12 cellular contexts compared by ENCODE assay signal in the genomic region with DNA sequence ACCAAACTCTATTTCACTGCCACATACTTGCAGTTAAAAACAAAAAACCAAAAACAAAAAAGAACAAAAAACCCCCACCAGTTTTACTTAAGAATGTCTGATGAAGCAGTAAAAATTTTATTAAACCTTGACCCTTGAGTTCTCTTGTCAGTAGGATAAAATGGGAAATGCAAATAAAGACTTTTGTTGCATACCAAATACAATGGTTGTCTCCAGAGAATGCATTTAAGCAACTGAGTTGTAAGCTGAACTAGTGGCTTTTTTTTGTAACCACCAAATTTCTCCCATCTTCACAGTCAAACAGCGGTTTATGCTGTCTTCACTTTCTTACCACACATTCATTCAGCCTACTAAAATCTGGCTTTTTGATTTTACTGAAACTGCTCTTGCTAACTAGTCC. TPM values are rescaled to one million over a fixed set of nuclear protein-coding genes. Genes with fewer than 3 reads are reported as not detected.
A peak's percentile ranks its signal among the peaks of the same experiment; 100 is the strongest.
DNase-seq lines count a peak whose midpoint lies in the region; ATAC-seq, FAIRE-seq and TF ChIP-seq lines count a peak whose summit lies in the region.
"Had no signal": no experiment of that assay in that cellular context is flagged by ENCODE, and none has a peak within 500 bp of the region (broad histone marks: within the 10 kb centered on the region; RNA-seq: fewer than 3 reads in every experiment).

No MANE protein-coding gene starts in this region.

- peak overlapping the region; percentile 76; the same call in 1 of the 3 replicates for H3K4me2 ChIP-seq in A549

- H3K36me3 ChIP-seq in kidney (ENCODE audit: control insufficient read depth in 1 of 2, insufficient read depth in 2 of 2, low read length in 2 of 2), result no peaks in the 10 kb centered on the region

- intact Hi-C loops in kidney (cut with DNase I), result no loop called here

- FAIRE-seq in A549 (lab: Jason Lieb, UNC) (no peak), kidney (lab: Jason Lieb, UNC) (no peak), urothelium cell line (lab: Jason Lieb, UNC) (no peak)

- no peaks in the 10 kb centered on the region for H3K9me3 Mint-ChIP-seq in WTC11

- H3K27me3 Mint-ChIP-seq in WTC11 (ENCODE audit: low read depth), result no peaks in the 10 kb centered on the region

- in situ Hi-C loops in GM13977 (cut with MboI; ENCODE audit: low pct_unique_long_range_greater_than_20kb, low sequenced_read_pairs, unreplicated experiment), result no loop called here

- no peak for TF ChIP-seq RAD21 in A549 (conservative IDR thresholded peaks at IDR 0.05 in 1 of 2, IDR thresholded peaks at IDR 0.05 in 1 of 2)

- H3K9me3 ChIP-seq in A549 (no peaks in the 10 kb centered on the region), kidney (ENCODE audit: control insufficient read depth in 1 of 2, low read length in 2 of 2) (no peaks in the 10 kb centered on the region)

- TF ChIP-seq EP300 in A549 (IDR thresholded peaks at IDR 0.05), result no peak

- no peak overlapping the region for H3K4me3 ChIP-seq in A549
- H3K4me3 ChIP-seq in kidney (ENCODE audit: low read length in 2 of 2), result peak overlapping the region; percentile 24 to 36

- TF ChIP-seq CTCF in A549 (IDR thresholded peaks at IDR 0.05), result no peak
- no peak for TF ChIP-seq CTCF in GM13977 (IDR thresholded peaks at IDR 0.05; ENCODE audit: extremely low read depth, insufficient read depth, missing control alignments)
- TF ChIP-seq CTCF in WTC11 (IDR thresholded peaks at IDR 0.05), result no peak
- no peak for TF ChIP-seq CTCF in kidney (IDR thresholded peaks at IDR 0.05; ENCODE audit: borderline replicate concordance, extremely low read depth, insufficient read depth)

- CTCF ChIA-PET in A549 (lab: Yijun Ruan, JAX) (no interaction called here), WTC11 (lab: Charles Lee) (no interaction called here)

- peak overlapping the region; percentile 56 for H3K4me3 Mint-ChIP-seq in WTC11

- TF ChIP-seq POLR2A in A549 (IDR thresholded peaks at IDR 0.05; ENCODE audit: low read length), result no peak

- H3K4me1 ChIP-seq in A549 (peaks cover 28% of the 10 kb centered on the region), kidney (ENCODE audit: control insufficient read depth in 1 of 2, insufficient read depth in 1 of 2, low read depth in 1 of 2, low read length in 2 of 2) (peaks cover 5 to 12% of the 10 kb centered on the region in 2 donors)

- 93% methylated on average over 1 of the region's 1 CpG for WGBS in A549 (ENCODE audit: missing lambda C conversion rate)

- H3K27ac Mint-ChIP-seq in WTC11, result peak overlapping the region; percentile 67

- no peak overlapping the region for H3K9ac ChIP-seq in kidney (ENCODE audit: low read length in 2 of 2)

- DNase-seq in A549 (ENCODE audit: low read depth in 1 of 2, low spot score in 1 of 2) (no peak), GM13977 (ENCODE audit: low spot score) (peak; percentile 34), WTC11 (ENCODE audit: low spot score) (no peak), kidney (no peak), urothelium cell line (ENCODE audit: low spot score) (no peak), NCI-H2081 treated with DMSO at 0.1 percent for 48 hours (lab: John Stamatoyannopoulos, UW) (no peak), UCSD-AML1 (lab: John Stamatoyannopoulos, UW; ENCODE audit: unreplicated experiment) (no peak)
- DNase-seq: activated naive CD4-positive, alpha-beta T cell treated with anti-CD3 and anti-CD28 coated beads, Interleukin-2, amount 50 U/mL, for 16 hours; NCI-H1092; NK-92 treated with Interleukin-12 subunit alpha and Interleukin-12 subunit beta, amount 100 ng/mL, for 24 hours; nucleus accumbens had no signal

- POLR2A ChIA-PET in A549 (lab: Yijun Ruan, JAX), result no interaction called here
- POLR2A ChIA-PET in WTC11 (lab: Charles Lee), result no interaction called here

- no peak for ATAC-seq in A549
- ATAC-seq in WTC11, result no peak
- no peak for ATAC-seq in GM18873 (IDR thresholded peaks at IDR 0.05; ENCODE audit: low FRiP score, unreplicated experiment)

- H3K4me1 Mint-ChIP-seq in WTC11, result peaks cover 40% of the 10 kb centered on the region

- H3K27ac ChIP-seq in A549, result no peak overlapping the region
- H3K27ac ChIP-seq in kidney (ENCODE audit: low read depth in 2 of 2, low read length in 2 of 2), result no peak overlapping the region

- H3K36me3 Mint-ChIP-seq in WTC11, result peaks cover 2% of the 10 kb centered on the region; the same call in 1 of the 2 replicates

TF ChIP-seq in A549, 52 proteins besides CTCF, POLR2A, EP300 and RAD21 (continues in another document):
- TF ChIP-seq CHD2 (IDR thresholded peaks at IDR 0.05; ENCODE audit: low read length, partially characterized antibody) (no peak), SREBF2 (IDR thresholded peaks at IDR 0.05) (no peak), RNF2 (IDR thresholded peaks at IDR 0.05; ENCODE audit: borderline replicate concordance, low read depth) (no peak), EHMT2 (IDR thresholded peaks at IDR 0.05; ENCODE audit: low read depth) (no peak), FOSB (CRISPR knock-in tag; IDR thresholded peaks at IDR 0.05) (no peak), EHF (CRISPR knock-in tag; IDR thresholded peaks at IDR 0.05) (no peak), JUN (IDR thresholded peaks at IDR 0.05) (no peak), SMC3 (IDR thresholded peaks at IDR 0.05) (no peak)
- TF ChIP-seq, protein P1, sequence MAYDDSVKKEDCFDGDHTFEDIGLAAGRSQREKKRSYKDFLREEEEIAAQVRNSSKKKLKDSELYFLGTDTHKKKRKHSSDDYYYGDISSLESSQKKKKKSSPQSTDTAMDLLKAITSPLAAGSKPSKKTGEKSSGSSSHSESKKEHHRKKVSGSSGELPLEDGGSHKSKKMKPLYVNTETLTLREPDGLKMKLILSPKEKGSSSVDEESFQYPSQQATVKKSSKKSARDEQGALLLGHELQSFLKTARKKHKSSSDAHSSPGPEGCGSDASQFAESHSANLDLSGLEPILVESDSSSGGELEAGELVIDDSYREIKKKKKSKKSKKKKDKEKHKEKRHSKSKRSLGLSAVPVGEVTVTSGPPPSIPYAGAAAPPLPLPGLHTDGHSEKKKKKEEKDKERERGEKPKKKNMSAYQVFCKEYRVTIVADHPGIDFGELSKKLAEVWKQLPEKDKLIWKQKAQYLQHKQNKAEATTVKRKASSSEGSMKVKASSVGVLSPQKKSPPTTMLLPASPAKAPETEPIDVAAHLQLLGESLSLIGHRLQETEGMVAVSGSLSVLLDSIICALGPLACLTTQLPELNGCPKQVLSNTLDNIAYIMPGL (CRISPR knock-in tag; IDR thresholded peaks at IDR 0.05; ENCODE audit: borderline replicate concordance), result no peak
- TF ChIP-seq, protein P2, sequence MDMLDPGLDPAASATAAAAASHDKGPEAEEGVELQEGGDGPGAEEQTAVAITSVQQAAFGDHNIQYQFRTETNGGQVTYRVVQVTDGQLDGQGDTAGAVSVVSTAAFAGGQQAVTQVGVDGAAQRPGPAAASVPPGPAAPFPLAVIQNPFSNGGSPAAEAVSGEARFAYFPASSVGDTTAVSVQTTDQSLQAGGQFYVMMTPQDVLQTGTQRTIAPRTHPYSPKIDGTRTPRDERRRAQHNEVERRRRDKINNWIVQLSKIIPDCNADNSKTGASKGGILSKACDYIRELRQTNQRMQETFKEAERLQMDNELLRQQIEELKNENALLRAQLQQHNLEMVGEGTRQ (IDR thresholded peaks at IDR 0.05), result no peak

TF ChIP-seq in WTC11, 78 proteins besides CTCF, POLR2A, EP300 and RAD21:
- TF ChIP-seq ATF1 (CRISPR knock-in tag; IDR thresholded peaks at IDR 0.05) (no peak), ZBTB21 (CRISPR knock-in tag; IDR thresholded peaks at IDR 0.05; ENCODE audit: borderline replicate concordance) (no peak), ZNF423 (CRISPR knock-in tag; IDR thresholded peaks at IDR 0.05) (no peak), ZNF138 (CRISPR knock-in tag; conservative IDR thresholded peaks at IDR 0.05) (no peak)
- TF ChIP-seq, protein P3, sequence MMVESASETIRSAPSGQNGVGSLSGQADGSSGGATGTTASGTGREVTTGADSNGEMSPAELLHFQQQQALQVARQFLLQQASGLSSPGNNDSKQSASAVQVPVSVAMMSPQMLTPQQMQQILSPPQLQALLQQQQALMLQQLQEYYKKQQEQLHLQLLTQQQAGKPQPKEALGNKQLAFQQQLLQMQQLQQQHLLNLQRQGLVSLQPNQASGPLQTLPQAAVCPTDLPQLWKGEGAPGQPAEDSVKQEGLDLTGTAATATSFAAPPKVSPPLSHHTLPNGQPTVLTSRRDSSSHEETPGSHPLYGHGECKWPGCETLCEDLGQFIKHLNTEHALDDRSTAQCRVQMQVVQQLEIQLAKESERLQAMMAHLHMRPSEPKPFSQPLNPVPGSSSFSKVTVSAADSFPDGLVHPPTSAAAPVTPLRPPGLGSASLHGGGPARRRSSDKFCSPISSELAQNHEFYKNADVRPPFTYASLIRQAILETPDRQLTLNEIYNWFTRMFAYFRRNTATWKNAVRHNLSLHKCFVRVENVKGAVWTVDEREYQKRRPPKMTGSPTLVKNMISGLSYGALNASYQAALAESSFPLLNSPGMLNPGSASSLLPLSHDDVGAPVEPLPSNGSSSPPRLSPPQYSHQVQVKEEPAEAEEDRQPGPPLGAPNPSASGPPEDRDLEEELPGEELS (CRISPR knock-in tag; IDR thresholded peaks at IDR 0.05), result no peak
- TF ChIP-seq, protein P4, sequence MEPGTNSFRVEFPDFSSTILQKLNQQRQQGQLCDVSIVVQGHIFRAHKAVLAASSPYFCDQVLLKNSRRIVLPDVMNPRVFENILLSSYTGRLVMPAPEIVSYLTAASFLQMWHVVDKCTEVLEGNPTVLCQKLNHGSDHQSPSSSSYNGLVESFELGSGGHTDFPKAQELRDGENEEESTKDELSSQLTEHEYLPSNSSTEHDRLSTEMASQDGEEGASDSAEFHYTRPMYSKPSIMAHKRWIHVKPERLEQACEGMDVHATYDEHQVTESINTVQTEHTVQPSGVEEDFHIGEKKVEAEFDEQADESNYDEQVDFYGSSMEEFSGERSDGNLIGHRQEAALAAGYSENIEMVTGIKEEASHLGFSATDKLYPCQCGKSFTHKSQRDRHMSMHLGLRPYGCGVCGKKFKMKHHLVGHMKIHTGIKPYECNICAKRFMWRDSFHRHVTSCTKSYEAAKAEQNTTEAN (CRISPR knock-in tag; IDR thresholded peaks at IDR 0.05), result no peak

RNA-seq across cellular contexts. Expression of a gene that starts 3.1 kb away (rescaled TPM):
- polyA plus RNA-seq in A549 (2011; rRNA removed), result 126 and 131 TPM in 2 replicates
- 33.5 and 40.8 TPM in 2 replicates for polyA plus RNA-seq in A549 (2012; cell fraction: cytosol; rRNA removed)
- 16.4 and 26.5 TPM in 2 replicates for polyA plus RNA-seq in A549 (2012; cell fraction: nucleus; rRNA removed)
- 93.2 to 102 TPM (median 101 TPM) in 3 replicates for polyA plus RNA-seq in A549 (2017; fragmentation: RNase III; extraction: RNeasy Plus Mini Kit Qiagen cat#74134 plus additional on column Dnase treatment)
- 36.4 and 37.1 TPM in 2 replicates for polyA minus RNA-seq in A549 (2011; rRNA and poly(A)+ RNA removed)
- total RNA-seq in WTC11 (2021), result 48.5 to 54.8 TPM (median 49.6 TPM) in 3 replicates
- 111 TPM for total RNA-seq in kidney
- 90.8 TPM for polyA plus RNA-seq in kidney (ENCODE audit: insufficient read depth, low read depth, low replicate concordance)
